Comparison of ENCODE assay signal across 20 cellular contexts in genomic region chr2:216532562-216532961, GRCh38. TPM values are rescaled to one million over a fixed set of nuclear protein-coding genes. Genes with fewer than 3 reads are reported as not detected.
A peak's percentile ranks its signal among the peaks of the same experiment; 100 is the strongest.
DNase-seq lines count a peak whose midpoint lies in the region; ATAC-seq, FAIRE-seq and TF ChIP-seq lines count a peak whose summit lies in the region.
"Had no signal": no experiment of that assay in that cellular context is flagged by ENCODE, and none has a peak within 500 bp of the region (broad histone marks: within the 10 kb centered on the region; RNA-seq: fewer than 3 reads in every experiment).

No MANE protein-coding gene starts in this region.

- no peak for DNase-seq in RWPE2 (ENCODE audit: low spot score)
- DNase-seq in astrocyte (ENCODE audit: low read depth) = no peak
- no peak for DNase-seq in left colon
- no peak for DNase-seq in activated naive CD4-positive, alpha-beta T cell treated with anti-CD3 and anti-CD28 coated beads, Interleukin-2, amount 50 U/mL, for 16 hours
- no peak for DNase-seq in stimulated activated naive CD4-positive, alpha-beta T cell (lab: John Stamatoyannopoulos, UW)
- no peak for DNase-seq in PC-3
- DNase-seq: CD8-positive, alpha-beta memory T cell; DMS79 treated with DMSO at 0.1 percent for 48 hours; NCI-H1105; NCI-H1694; NCI-H2081 treated with DMSO at 0.1 percent for 48 hours; NCI-H510A; NCI-H774; SJCRH30 had no signal

- H3K9ac ChIP-seq in astrocyte (ENCODE audit: low read length) (no peak overlapping the region), PC-3 (ENCODE audit: low read length) (no peak overlapping the region)
- H3K9ac ChIP-seq: BLaER1 treated with 17β-estradiol and CSF1 and Interleukin-3, amounts not matched to agents 10 nM and 100 nM had no signal

- H3K4me3 Mint-ChIP-seq in astrocyte (ENCODE audit: unreplicated experiment) (no peak overlapping the region), nephron (no peak overlapping the region)
- H3K4me3 Mint-ChIP-seq: CD8-positive, alpha-beta memory T cell had no signal

- no peaks in the 10 kb centered on the region for H3K27me3 ChIP-seq in RWPE2 (ENCODE audit: insufficient read depth, poor library complexity, severe bottlenecking)
- no peaks in the 10 kb centered on the region for H3K27me3 ChIP-seq in astrocyte (ENCODE audit: insufficient read depth, low read length)
- H3K27me3 ChIP-seq in PC-3 (ENCODE audit: low read length) = no peaks in the 10 kb centered on the region
- H3K27me3 ChIP-seq: BLaER1 treated with 17β-estradiol and CSF1 and Interleukin-3, amounts not matched to agents 10 nM and 100 nM; SJCRH30 had no signal

- no peaks in the 10 kb centered on the region for H3K27me3 Mint-ChIP-seq in astrocyte (ENCODE audit: low read depth, unreplicated experiment)
- H3K27me3 Mint-ChIP-seq in nephron (ENCODE audit: low read depth) = no peaks in the 10 kb centered on the region

- ATAC-seq in RWPE2 (ENCODE audit: low read depth) = no peak
- peak; percentile 55 for ATAC-seq in left colon
- no peak for ATAC-seq in GM18520 (IDR thresholded peaks at IDR 0.05; ENCODE audit: unreplicated experiment)
- ATAC-seq in PC-3 = no peak
- ATAC-seq: K562 had no signal

- intact Hi-C loops in left colon (cut with DNase I, micrococcal nuclease) = no loop called here
- intact Hi-C loops in PC-3 (cut with micrococcal nuclease) = no loop called here

- H3K4me1 Mint-ChIP-seq in astrocyte (ENCODE audit: low read depth, unreplicated experiment) (peaks cover 24% of the 10 kb centered on the region), nephron (peaks cover 57% of the 10 kb centered on the region)
- H3K4me1 Mint-ChIP-seq: CD8-positive, alpha-beta memory T cell had no signal

- H3K4me2 ChIP-seq in astrocyte (ENCODE audit: low read length) = no peak overlapping the region
- no peak overlapping the region for H3K4me2 ChIP-seq in PC-3 (ENCODE audit: low read length)
- H3K4me2 ChIP-seq: BLaER1 treated with 17β-estradiol and CSF1 and Interleukin-3, amounts not matched to agents 10 nM and 100 nM had no signal

- no peaks in the 10 kb centered on the region for H3K36me3 ChIP-seq in RWPE2 (ENCODE audit: low read depth)
- no peaks in the 10 kb centered on the region for H3K36me3 ChIP-seq in astrocyte (ENCODE audit: insufficient read depth, low read length)
- no peaks in the 10 kb centered on the region for H3K36me3 ChIP-seq in PC-3 (ENCODE audit: low read depth, low read length)
- H3K36me3 ChIP-seq: BLaER1 treated with 17β-estradiol and CSF1 and Interleukin-3, amounts not matched to agents 10 nM and 100 nM; SJCRH30 had no signal

- TF ChIP-seq CTCF in RWPE2 (IDR thresholded peaks at IDR 0.05; ENCODE audit: poor library complexity, severe bottlenecking) (no peak), astrocyte (IDR thresholded peaks at IDR 0.05; ENCODE audit: insufficient read depth, low read depth, low read length) (no peak), nephron (IDR thresholded peaks at IDR 0.05; ENCODE audit: unreplicated experiment in 3 of 3) (no peak), PC-3 (conservative IDR thresholded peaks at IDR 0.05; ENCODE audit: low read depth, low read length) (no peak)

- H3K27ac ChIP-seq in RWPE2 (ENCODE audit: poor library complexity, severe bottlenecking) = peak overlapping the region; percentile 75
- H3K27ac ChIP-seq in astrocyte (ENCODE audit: low read depth, low read length) = no peak overlapping the region
- H3K27ac ChIP-seq in PC-3 (ENCODE audit: low read length) = no peak overlapping the region
- H3K27ac ChIP-seq: BLaER1 treated with 17β-estradiol and CSF1 and Interleukin-3, amounts not matched to agents 10 nM and 100 nM; SJCRH30 had no signal

- CTCF ChIA-PET in PC-3 (lab: Charles Lee) = no interaction called here

- no peaks in the 10 kb centered on the region for H3K9me3 Mint-ChIP-seq in astrocyte (ENCODE audit: unreplicated experiment)
- no peaks in the 10 kb centered on the region for H3K9me3 Mint-ChIP-seq in nephron
- H3K9me3 Mint-ChIP-seq: CD8-positive, alpha-beta memory T cell had no signal

- H4K20me1 ChIP-seq in astrocyte (ENCODE audit: insufficient read depth, low read length) (no peaks in the 10 kb centered on the region), PC-3 (ENCODE audit: low read length) (no peaks in the 10 kb centered on the region)
- H4K20me1 ChIP-seq: BLaER1 treated with 17β-estradiol and CSF1 and Interleukin-3, amounts not matched to agents 10 nM and 100 nM had no signal

- no peaks in the 10 kb centered on the region for H3K9me2 ChIP-seq in PC-3 (replicated peaks; ENCODE audit: low read length)

- H3K4me3 ChIP-seq in RWPE2 (ENCODE audit: severe bottlenecking) (no peak overlapping the region), astrocyte (ENCODE audit: insufficient read depth, low read depth, low read length) (no peak overlapping the region), PC-3 (ENCODE audit: low read length) (no peak overlapping the region)
- H3K4me3 ChIP-seq: BLaER1 treated with 17β-estradiol and CSF1 and Interleukin-3, amounts not matched to agents 10 nM and 100 nM; K562; SJCRH30 had no signal

- no peaks in the 10 kb centered on the region for H3F3A ChIP-seq in PC-3 (ENCODE audit: low read length, unreplicated experiment)

- H3K36me3 Mint-ChIP-seq in astrocyte (ENCODE audit: low read depth, unreplicated experiment) (no peaks in the 10 kb centered on the region), nephron (ENCODE audit: low read depth) (no peaks in the 10 kb centered on the region)
- H3K36me3 Mint-ChIP-seq: CD8-positive, alpha-beta memory T cell had no signal

- no peak for FAIRE-seq in astrocyte (lab: Jason Lieb, UNC)
- FAIRE-seq: D721Med, H54, K562 had no signal

- no peaks in the 10 kb centered on the region for H3K9me3 ChIP-seq in RWPE2 (ENCODE audit: severe bottlenecking)
- no peaks in the 10 kb centered on the region for H3K9me3 ChIP-seq in astrocyte (ENCODE audit: insufficient read depth, low read depth, low read length)
- no peaks in the 10 kb centered on the region for H3K9me3 ChIP-seq in PC-3 (ENCODE audit: low read length)
- H3K9me3 ChIP-seq: BLaER1 treated with 17β-estradiol and CSF1 and Interleukin-3, amounts not matched to agents 10 nM and 100 nM; SJCRH30 had no signal

- peaks cover 36% of the 10 kb centered on the region for H3K4me1 ChIP-seq in RWPE2 (ENCODE audit: insufficient read depth, poor library complexity, severe bottlenecking)
- peaks cover 26% of the 10 kb centered on the region for H3K4me1 ChIP-seq in astrocyte (ENCODE audit: insufficient read depth, low read length)
- peaks cover 13% of the 10 kb centered on the region for H3K4me1 ChIP-seq in PC-3 (ENCODE audit: insufficient read depth, low read length)

- POLR2A ChIA-PET in PC-3 (lab: Charles Lee; ENCODE audit: unreplicated experiment) = no interaction called here

- no TSS peak for BruUV-seq in PC-3 (replicated peaks; lab: Mats Ljungman, UMichigan)

- H3K27ac Mint-ChIP-seq in astrocyte (ENCODE audit: unreplicated experiment) (peak overlapping the region; percentile 48), nephron (peak overlapping the region; percentile 69 to 80 (median 72))
- H3K27ac Mint-ChIP-seq: CD8-positive, alpha-beta memory T cell had no signal

- H2AFZ ChIP-seq in astrocyte (ENCODE audit: low read depth, low read length) (no peak overlapping the region), PC-3 (ENCODE audit: low read length) (no peak overlapping the region)

- H3K79me2 ChIP-seq in astrocyte (ENCODE audit: insufficient read depth, low read length) (no peaks in the 10 kb centered on the region), PC-3 (ENCODE audit: low read length) (no peaks in the 10 kb centered on the region)

RNA-seq across cellular contexts. Expression of gene RPL37A, which starts 33.9 kb away (rescaled TPM):
- total RNA-seq in astrocyte = 2,566 and 2,632 TPM in 2 replicates
- 1,000 to 10,000 TPM; 1,768 to 1,865 TPM for total RNA-seq in left colon
- 1,848 and 2,472 TPM in 2 replicates for total RNA-seq in PC-3 (2014; rRNA removed)
